Comparison of ENCODE assay signal across 8 cellular contexts in genomic region chr1:205438213-205439158, GRCh38. TPM values are rescaled to one million over a fixed set of nuclear protein-coding genes. Genes with fewer than 3 reads are reported as not detected.
A peak's percentile ranks its signal among the peaks of the same experiment; 100 is the strongest.
DNase-seq lines count a peak whose midpoint lies in the region; ATAC-seq and TF ChIP-seq lines count a peak whose summit lies in the region.

No MANE protein-coding gene starts in this region.

- no peak overlapping the region for H3K27ac Mint-ChIP-seq in osteocyte (ENCODE audit: unreplicated experiment)

- H3K27me3 ChIP-seq in SJCRH30: peaks cover 7% of the 10 kb centered on the region; the same call in 1 of the 2 replicates

- no peak overlapping the region for H3K4me3 Mint-ChIP-seq in osteocyte (ENCODE audit: unreplicated experiment)

- ATAC-seq in GM21723 (IDR thresholded peaks at IDR 0.05; ENCODE audit: unreplicated experiment): no peak
- no peak for ATAC-seq in GM21528 (IDR thresholded peaks at IDR 0.05; ENCODE audit: low FRiP score, unreplicated experiment)

- peaks cover 80% of the 10 kb centered on the region for H3K4me1 ChIP-seq in SJCRH30

- peaks cover 8% of the 10 kb centered on the region for H3K4me1 Mint-ChIP-seq in osteocyte (ENCODE audit: unreplicated experiment)

- no peak overlapping the region for H3K4me3 ChIP-seq in SJCRH30
- no peak overlapping the region for H3K4me3 ChIP-seq in fibroblast of the aortic adventitia (ENCODE audit: low read depth, low read length)

- no peaks in the 10 kb centered on the region for H3K9me3 ChIP-seq in SJCRH30 (replicated peaks)

- in situ Hi-C loops in KBM-7 (cut with MboI; ENCODE audit: low pct_unique_long_range_greater_than_20kb, low sequenced_read_pairs): no loop called here

- no peaks in the 10 kb centered on the region for H3K36me3 Mint-ChIP-seq in osteocyte (ENCODE audit: unreplicated experiment)

- DNase-seq in COLO668 (lab: John Stamatoyannopoulos, UW; ENCODE audit: unreplicated experiment) (peak; percentile 85), KBM-7 (peak; percentile 62), SJCRH30 (peak; percentile 90 to 95), fibroblast of the aortic adventitia (ENCODE audit: low read depth) (peak; percentile 80), osteocyte (ENCODE audit: extremely low spot score, unreplicated experiment) (no peak)
- no peak for DNase-seq in activated CD8-positive, alpha-beta memory T cell treated with anti-CD3 and anti-CD28 coated beads, Interleukin-2, amount 50 U/mL, for 4 hours

- H3K9me3 Mint-ChIP-seq in osteocyte (ENCODE audit: unreplicated experiment): no peaks in the 10 kb centered on the region

- H3K27me3 Mint-ChIP-seq in osteocyte (ENCODE audit: unreplicated experiment): peaks cover 60% of the 10 kb centered on the region

- no peak overlapping the region for H3K27ac ChIP-seq in SJCRH30

- TF ChIP-seq CTCF in fibroblast of the aortic adventitia (IDR thresholded peaks at IDR 0.05; ENCODE audit: insufficient read depth, low read length): peak; percentile 84
- TF ChIP-seq CTCF in osteocyte (IDR thresholded peaks at IDR 0.05): peak; percentile 20

- no peaks in the 10 kb centered on the region for H3K36me3 ChIP-seq in SJCRH30

RNA-seq across cellular contexts. Expression of gene LEMD1, which starts 16.6 kb away (rescaled TPM):
- 1.5 and 1.7 TPM in 2 replicates for total RNA-seq in SJCRH30 (2014; rRNA removed; shearing (Covaris generic))
- total RNA-seq in fibroblast of the aortic adventitia (ENCODE audit: low replicate concordance) (0.36 TPM in 1 of 2 replicates, not detected in the other), osteocyte (not detected in 2 replicates)

RNA-seq across cellular contexts. Expression of gene BLACAT1, which starts 17.4 kb away (rescaled TPM):
- 1.1 and 1.4 TPM in 2 replicates for total RNA-seq in SJCRH30 (2014; rRNA removed; shearing (Covaris generic))
- total RNA-seq in fibroblast of the aortic adventitia (ENCODE audit: low replicate concordance): 0.09 TPM in 1 of 2 replicates, not detected in the other
- total RNA-seq in osteocyte: not detected in 2 replicates

Comparison
In these comparisons a context has a peak if more than half of its experiments do, and no peak if none do; other contexts are left out.
1. DNase-seq: peak in COLO668 (single experiment), KBM-7 (single experiment), SJCRH30 (2 of 2) and fibroblast of the aortic adventitia (single experiment); none in osteocyte (single experiment) and activated CD8-positive, alpha-beta memory T cell treated with anti-CD3 and anti-CD28 coated beads, Interleukin-2, amount 50 U/mL, for 4 hours (single experiment).